In genomic region chr5:15940905-15941304, GRCh38 we compare ENCODE assay signal across 8 cellular contexts.
"Had no signal": no experiment of that assay in that cellular context is flagged by ENCODE, and none has a peak within 500 bp of the region (broad histone marks: within the 10 kb centered on the region; RNA-seq: fewer than 3 reads in every experiment).

No MANE protein-coding gene starts in this region.

- H3K27ac ChIP-seq: KMS-11 had no signal

- DNase-seq: H9, Karpas-422, KBM-7 had no signal

- ATAC-seq: GM23338, HCT116 had no signal

- FAIRE-seq: H1, H54 had no signal

- H2AFZ ChIP-seq: GM23338 had no signal

- H3K4me3 Mint-ChIP-seq: GM23338, H9 had no signal

- H3K4me3 ChIP-seq: GM23338 had no signal

- H3K9ac ChIP-seq: KMS-11 had no signal

- H3K27ac Mint-ChIP-seq: GM23338 had no signal

- H3K4me2 ChIP-seq: GM23338, KMS-11 had no signal

- H3K9me3 Mint-ChIP-seq: GM23338, H9 had no signal
